ENCODE assay signal across 35 cellular contexts in genomic region chr9:14783358-14783757, GRCh38.
"Had no signal": no experiment of that assay in that cellular context is flagged by ENCODE, and none has a peak within 500 bp of the region (broad histone marks: within the 10 kb centered on the region; RNA-seq: fewer than 3 reads in every experiment).

No MANE protein-coding gene starts in this region.

- H3K4me1 Mint-ChIP-seq: activated B cell treated with CpG ODN at 0.5 μM for 24 hours; activated naive CD4-positive, alpha-beta T cell treated with anti-CD3 and anti-CD28 coated beads, Interleukin-2, amount 10 ng/mL, durations not matched to agents 7 days and 5 days; activated naive CD8-positive, alpha-beta T cell treated with anti-CD3 and anti-CD28 coated beads, Interleukin-2, amount 50 U/mL, for 24 hours; T-cell had no signal

- H3K36me3 ChIP-seq: MG63 had no signal

- H3K4me3 ChIP-seq: MG63 had no signal

- H3K27me3 Mint-ChIP-seq: activated CD4-positive, alpha-beta memory T cell treated with anti-CD3 and anti-CD28 coated beads for 36 hours; activated naive CD4-positive, alpha-beta T cell treated with anti-CD3 and anti-CD28 coated beads, Interleukin-2, amount 10 ng/mL, durations not matched to agents 7 days and 5 days; brain had no signal

- H3K27ac ChIP-seq: RWPE1, VCaP had no signal

- ATAC-seq: activated naive CD8-positive, alpha-beta T cell treated with anti-CD3 and anti-CD28 coated beads, Interleukin-2, amount 50 U/mL, for 24 hours; activated T-cell treated with anti-CD3 and anti-CD28 coated beads, Interleukin-2, amount 50 U/mL, for 4 hours; PC-3; Right ventricle myocardium inferior; SK-N-SH treated with all-trans-retinoic acid at 6 μM for 48 hours; T-cell; T-helper 17 cell had no signal

- H3K9me3 Mint-ChIP-seq: activated CD4-positive, alpha-beta memory T cell treated with anti-CD3 and anti-CD28 coated beads for 36 hours; activated naive CD4-positive, alpha-beta T cell treated with anti-CD3 and anti-CD28 coated beads, Interleukin-2, amount 10 ng/mL, durations not matched to agents 7 days and 5 days; activated naive CD8-positive, alpha-beta T cell treated with anti-CD3 and anti-CD28 coated beads, Interleukin-2, amount 50 U/mL, for 24 hours; activated T-cell treated with anti-CD3 and anti-CD28 coated beads, Interleukin-2, amount 50 U/mL, for 4 hours; activated T-helper 1 cell treated with anti-CD3 and anti-CD28 coated beads, Interleukin-12 subunit alpha, Interleukin-12 subunit beta, Interleukin-2, Interleukin-4 antibody, amounts not matched to agents 30 ng/mL and 10 ng/mL and 1 ng/mL, durations not matched to agents 14 hours and 24 hours and 36 hours; T-cell had no signal

- H3K4me3 Mint-ChIP-seq: activated B cell treated with CpG ODN at 0.5 μM for 24 hours; activated CD4-positive, alpha-beta memory T cell treated with anti-CD3 and anti-CD28 coated beads for 36 hours; activated naive CD4-positive, alpha-beta T cell treated with anti-CD3 and anti-CD28 coated beads, Interleukin-2, amount 10 ng/mL, durations not matched to agents 7 days and 5 days; activated naive CD8-positive, alpha-beta T cell; activated naive CD8-positive, alpha-beta T cell treated with anti-CD3 and anti-CD28 coated beads, Interleukin-2, amount 50 U/mL, for 24 hours; activated T-cell treated with anti-CD3 and anti-CD28 coated beads, Interleukin-2, amount 50 U/mL, for 4 hours; activated T-helper 1 cell treated with anti-CD3 and anti-CD28 coated beads, Interleukin-12 subunit alpha, Interleukin-12 subunit beta, Interleukin-2, Interleukin-4 antibody, amounts not matched to agents 30 ng/mL and 10 ng/mL and 1 ng/mL, durations not matched to agents 14 hours and 24 hours and 36 hours; brain; T-cell; T-helper 17 cell had no signal

- H3K36me3 Mint-ChIP-seq: activated CD4-positive, alpha-beta memory T cell treated with anti-CD3 and anti-CD28 coated beads for 36 hours; activated naive CD4-positive, alpha-beta T cell treated with anti-CD3 and anti-CD28 coated beads, Interleukin-2, amount 10 ng/mL, durations not matched to agents 7 days and 5 days; activated naive CD8-positive, alpha-beta T cell; T-cell had no signal

- H3K9me3 ChIP-seq: MG63 had no signal

- H3K27ac Mint-ChIP-seq: activated B cell treated with CpG ODN at 0.5 μM for 24 hours; activated CD4-positive, alpha-beta memory T cell treated with anti-CD3 and anti-CD28 coated beads for 36 hours; activated naive CD4-positive, alpha-beta T cell treated with anti-CD3 and anti-CD28 coated beads, Interleukin-2, amount 10 ng/mL, durations not matched to agents 7 days and 5 days; activated naive CD8-positive, alpha-beta T cell; activated naive CD8-positive, alpha-beta T cell treated with anti-CD3 and anti-CD28 coated beads, Interleukin-2, amount 50 U/mL, for 24 hours; activated T-helper 1 cell treated with anti-CD3 and anti-CD28 coated beads, Interleukin-12 subunit alpha, Interleukin-12 subunit beta, Interleukin-2, Interleukin-4 antibody, amounts not matched to agents 30 ng/mL and 10 ng/mL and 1 ng/mL, durations not matched to agents 14 hours and 24 hours and 36 hours; T-cell; T-helper 17 cell had no signal

- DNase-seq: activated B cell treated with CpG ODN at 0.5 μM for 24 hours; activated CD4-positive, alpha-beta memory T cell treated with anti-CD3 and anti-CD28 coated beads for 36 hours; activated CD4-positive, alpha-beta T cell treated with anti-CD3 and anti-CD28 coated beads for 4 hours; activated CD4-positive, alpha-beta T cell treated with anti-CD3 and anti-CD28 coated beads, Interleukin-2, amount 50 U/mL, for 1 hour; activated CD4-positive, CD25-positive, alpha-beta regulatory T cell treated with anti-CD3 and anti-CD28 coated beads, Interleukin-2, amount 50 U/mL, for 72 hours; activated CD8-positive, alpha-beta memory T cell treated with anti-CD3 and anti-CD28 coated beads, Interleukin-2, amount 50 U/mL, for 4 hours; activated gamma-delta T cell treated with Interleukin-2 at 50 U/mL for 16 hours; activated naive CD4-positive, alpha-beta T cell treated with anti-CD3 and anti-CD28 coated beads, Interleukin-2, amount 10 ng/mL, durations not matched to agents 7 days and 5 days; activated naive CD8-positive, alpha-beta T cell treated with anti-CD3 and anti-CD28 coated beads, Interleukin-2, amount 50 U/mL, for 24 hours; activated T-cell treated with anti-CD3 and anti-CD28 coated beads for 4 hours; activated T-cell treated with anti-CD3 and anti-CD28 coated beads, Interleukin-2, amount 50 U/mL, for 4 hours; anterior cingulate cortex; central memory CD4-positive, alpha-beta T cell; Kasumi-1; KG1; MG63; NCI-H1048; NCI-H1436; NCI-H1930; NCI-H2081 treated with DMSO at 0.1 percent for 48 hours; NCI-H345; NCI-H524 treated with DMSO at 0.1 percent for 48 hours; NCI-H748 treated with DMSO at 0.1 percent for 48 hours; NK-92 treated with Interleukin-12 subunit alpha and Interleukin-12 subunit beta, amount 100 ng/mL, for 24 hours; SIG-M5; T-cell; T-helper 17 cell had no signal
